Comparison of ENCODE assay signal across 1 cellular context in genomic region chr6:80211295-80211694, GRCh38.
TF ChIP-seq lines count a peak whose summit lies in the region.

No MANE protein-coding gene starts in this region.

TF ChIP-seq in IMR-90, 13 proteins besides CTCF, POLR2A, EP300 and RAD21:
- no peak for TF ChIP-seq CEBPB (IDR thresholded peaks at IDR 0.05; ENCODE audit: low read depth, low read length)
- no peak for TF ChIP-seq MAZ (IDR thresholded peaks at IDR 0.05; ENCODE audit: borderline replicate concordance, low read depth, low read length)
- no peak for TF ChIP-seq RCOR1 (IDR thresholded peaks at IDR 0.05; ENCODE audit: insufficient replicate concordance, low read length)
- no peak for TF ChIP-seq RFX5 (IDR thresholded peaks at IDR 0.05; ENCODE audit: low read depth, low read length)
- no peak for TF ChIP-seq SMC3 (IDR thresholded peaks at IDR 0.05; ENCODE audit: low read depth, low read length)
- TF ChIP-seq, protein P1, sequence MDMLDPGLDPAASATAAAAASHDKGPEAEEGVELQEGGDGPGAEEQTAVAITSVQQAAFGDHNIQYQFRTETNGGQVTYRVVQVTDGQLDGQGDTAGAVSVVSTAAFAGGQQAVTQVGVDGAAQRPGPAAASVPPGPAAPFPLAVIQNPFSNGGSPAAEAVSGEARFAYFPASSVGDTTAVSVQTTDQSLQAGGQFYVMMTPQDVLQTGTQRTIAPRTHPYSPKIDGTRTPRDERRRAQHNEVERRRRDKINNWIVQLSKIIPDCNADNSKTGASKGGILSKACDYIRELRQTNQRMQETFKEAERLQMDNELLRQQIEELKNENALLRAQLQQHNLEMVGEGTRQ (IDR thresholded peaks at IDR 0.05; ENCODE audit: low read depth, low read length), result no peak
- TF ChIP-seq ELK1 (IDR thresholded peaks at IDR 0.05; ENCODE audit: borderline replicate concordance, low read depth, low read length), result no peak
- no peak for TF ChIP-seq MAFK (IDR thresholded peaks at IDR 0.05; ENCODE audit: low read depth, low read length)
- TF ChIP-seq NFE2L2 (IDR thresholded peaks at IDR 0.05; ENCODE audit: low read depth, low read length), result no peak
- TF ChIP-seq FOS (IDR thresholded peaks at IDR 0.05; ENCODE audit: low read depth, low read length), result no peak
- TF ChIP-seq CHD1 (IDR thresholded peaks at IDR 0.05; ENCODE audit: low read depth, low read length), result no peak
- TF ChIP-seq BHLHE40 (IDR thresholded peaks at IDR 0.05; ENCODE audit: low read depth, low read length), result no peak
- TF ChIP-seq MXI1 (IDR thresholded peaks at IDR 0.05; ENCODE audit: borderline replicate concordance, low read depth, low read length), result no peak
